24 cellular contexts compared by ENCODE assay signal in the genomic region with DNA sequence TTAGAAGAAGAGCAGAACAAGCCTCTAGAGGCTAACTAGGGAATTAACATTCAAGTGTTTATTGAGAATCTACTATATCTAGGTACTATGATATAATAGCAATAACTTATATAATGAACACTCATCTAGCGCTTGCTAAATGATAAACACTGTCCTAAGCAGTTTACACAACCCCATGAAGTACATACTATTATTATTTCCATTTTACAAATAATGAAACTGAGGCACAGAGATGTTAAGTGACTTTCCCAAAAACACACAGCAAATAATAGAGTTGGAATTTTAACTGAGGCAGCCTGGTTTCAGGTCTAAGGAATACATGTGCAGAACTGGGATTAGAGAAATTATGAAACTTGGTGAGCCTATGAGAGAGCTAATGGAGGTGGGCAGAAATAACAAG.
"Had no signal": no experiment of that assay in that cellular context is flagged by ENCODE, and none has a peak within 500 bp of the region (broad histone marks: within the 10 kb centered on the region; RNA-seq: fewer than 3 reads in every experiment).

No MANE protein-coding gene starts in this region.

- H3K4me1 Mint-ChIP-seq: immature natural killer cell, natural killer cell had no signal

- H3K9ac ChIP-seq: neural progenitor cell had no signal

- FAIRE-seq: keratinocyte had no signal

- H2AFZ ChIP-seq: neural progenitor cell had no signal

- H3K9me3 ChIP-seq: esophagus squamous epithelium, left ventricle myocardium inferior, lower lobe of right lung, ovary, right atrium auricular region, sigmoid colon, stomach, thoracic aorta, transverse colon had no signal

- H3K4me3 ChIP-seq: esophagus squamous epithelium, left ventricle myocardium inferior, lower lobe of right lung, neural progenitor cell, ovary, right atrium auricular region, sigmoid colon, skin epidermis, stomach, thoracic aorta, transverse colon had no signal

- H3K36me3 ChIP-seq: esophagus squamous epithelium, left ventricle myocardium inferior, lower lobe of right lung, neural progenitor cell, ovary, right atrium auricular region, sigmoid colon, stomach, thoracic aorta, transverse colon had no signal

- H3K4me2 ChIP-seq: neural progenitor cell had no signal

- DNase-seq: effector memory CD8-positive, alpha-beta T cell; esophagus squamous epithelium; foreskin fibroblast; immature natural killer cell; left cardiac atrium; left ventricle myocardium inferior; lower lobe of right lung; natural killer cell; nucleus accumbens; ovary; sigmoid colon; stimulated activated CD4-positive, alpha-beta T cell treated with anti-CD3 and anti-CD28 coated beads, Interleukin-2, amount 100 ng/mL, for 24 hours; stimulated activated naive CD4-positive, alpha-beta T cell; stomach; substantia nigra; transverse colon had no signal

- H3K4me3 Mint-ChIP-seq: dendritic cell treated with granulocyte-macrophage colony-stimulating factor and Interleukin-4, amounts not matched to agents 40 ng/mL and 50 ng/mL, for 4 days; effector memory CD8-positive, alpha-beta T cell; immature natural killer cell; memory B cell; mesothelial cell of epicardium; natural killer cell; neural progenitor cell had no signal

- H3K27ac ChIP-seq: esophagus squamous epithelium, left ventricle myocardium inferior, lower lobe of right lung, neural progenitor cell, ovary, right atrium auricular region, sigmoid colon, skin epidermis, stomach, thoracic aorta, transverse colon had no signal

- H3K27ac Mint-ChIP-seq: dendritic cell treated with granulocyte-macrophage colony-stimulating factor and Interleukin-4, amounts not matched to agents 40 ng/mL and 50 ng/mL, for 4 days; effector memory CD8-positive, alpha-beta T cell; immature natural killer cell; memory B cell; mesothelial cell of epicardium; natural killer cell; neural progenitor cell had no signal

- H3K27me3 ChIP-seq: esophagus squamous epithelium, neural progenitor cell, ovary, right atrium auricular region, sigmoid colon, stomach, transverse colon had no signal

- H3K9me3 Mint-ChIP-seq: dendritic cell treated with granulocyte-macrophage colony-stimulating factor and Interleukin-4, amounts not matched to agents 40 ng/mL and 50 ng/mL, for 4 days; mesothelial cell of epicardium; neural progenitor cell had no signal

- H3K27me3 Mint-ChIP-seq: dendritic cell treated with granulocyte-macrophage colony-stimulating factor and Interleukin-4, amounts not matched to agents 40 ng/mL and 50 ng/mL, for 4 days; effector memory CD8-positive, alpha-beta T cell; memory B cell had no signal

- H3K36me3 Mint-ChIP-seq: immature natural killer cell, memory B cell, mesothelial cell of epicardium, natural killer cell had no signal

- H3K4me1 ChIP-seq: esophagus squamous epithelium, left ventricle myocardium inferior, lower lobe of right lung, right atrium auricular region, sigmoid colon, transverse colon had no signal

- ATAC-seq: effector memory CD8-positive, alpha-beta T cell; left cardiac atrium; lower lobe of right lung; natural killer cell had no signal
